Comparison of ENCODE assay signal across 2 cellular contexts in genomic region chr13:30874111-30874510, GRCh38.
TF ChIP-seq lines count a peak whose summit lies in the region.

No MANE protein-coding gene starts in this region.

TF ChIP-seq in SK-N-SH, 30 proteins besides CTCF, POLR2A, EP300 and RAD21 (continued from another document):
- no peak for TF ChIP-seq REST (IDR thresholded peaks at IDR 0.05; ENCODE audit: low read depth, low read length)
- TF ChIP-seq YY1 (IDR thresholded peaks at IDR 0.05; ENCODE audit: low read depth): no peak
- TF ChIP-seq USF1 (IDR thresholded peaks at IDR 0.05; ENCODE audit: borderline replicate concordance, low read depth): no peak
- TF ChIP-seq NFIC (IDR thresholded peaks at IDR 0.05; ENCODE audit: borderline replicate concordance): no peak
- no peak for TF ChIP-seq MAX (IDR thresholded peaks at IDR 0.05; ENCODE audit: low read depth)
- no peak for TF ChIP-seq RFX5 (IDR thresholded peaks at IDR 0.05; ENCODE audit: low read length)
- TF ChIP-seq ELF1 (IDR thresholded peaks at IDR 0.05): no peak
- no peak for TF ChIP-seq GABPA (IDR thresholded peaks at IDR 0.05; ENCODE audit: low read depth)
- no peak for TF ChIP-seq ZBTB33 (IDR thresholded peaks at IDR 0.05; ENCODE audit: borderline replicate concordance, low read depth)
- TF ChIP-seq TEAD4 (IDR thresholded peaks at IDR 0.05; ENCODE audit: borderline replicate concordance, insufficient read depth): no peak

TF ChIP-seq in SK-N-SH treated with all-trans-retinoic acid at 6 μM for 48 hours, 23 proteins besides CTCF, POLR2A, EP300 and RAD21 (continued from another document):
- TF ChIP-seq PATZ1 (CRISPR knock-in tag; IDR thresholded peaks at IDR 0.05; ENCODE audit: borderline replicate concordance) (no peak), GLIS3 (CRISPR knock-in tag; IDR thresholded peaks at IDR 0.05) (no peak), TSHZ2 (CRISPR knock-in tag; IDR thresholded peaks at IDR 0.05) (no peak), CREB5 (CRISPR knock-in tag; IDR thresholded peaks at IDR 0.05; ENCODE audit: low read depth) (no peak), ISL1 (CRISPR knock-in tag; IDR thresholded peaks at IDR 0.05) (no peak), ZFP30 (CRISPR knock-in tag; IDR thresholded peaks at IDR 0.05) (no peak), OSR1 (CRISPR knock-in tag; IDR thresholded peaks at IDR 0.05) (no peak), PPARA (CRISPR knock-in tag; IDR thresholded peaks at IDR 0.05; ENCODE audit: borderline replicate concordance) (no peak), SNAI2 (CRISPR knock-in tag; IDR thresholded peaks at IDR 0.05) (no peak)
